Comparison of ENCODE assay signal across 1 cellular context in the genomic region with DNA sequence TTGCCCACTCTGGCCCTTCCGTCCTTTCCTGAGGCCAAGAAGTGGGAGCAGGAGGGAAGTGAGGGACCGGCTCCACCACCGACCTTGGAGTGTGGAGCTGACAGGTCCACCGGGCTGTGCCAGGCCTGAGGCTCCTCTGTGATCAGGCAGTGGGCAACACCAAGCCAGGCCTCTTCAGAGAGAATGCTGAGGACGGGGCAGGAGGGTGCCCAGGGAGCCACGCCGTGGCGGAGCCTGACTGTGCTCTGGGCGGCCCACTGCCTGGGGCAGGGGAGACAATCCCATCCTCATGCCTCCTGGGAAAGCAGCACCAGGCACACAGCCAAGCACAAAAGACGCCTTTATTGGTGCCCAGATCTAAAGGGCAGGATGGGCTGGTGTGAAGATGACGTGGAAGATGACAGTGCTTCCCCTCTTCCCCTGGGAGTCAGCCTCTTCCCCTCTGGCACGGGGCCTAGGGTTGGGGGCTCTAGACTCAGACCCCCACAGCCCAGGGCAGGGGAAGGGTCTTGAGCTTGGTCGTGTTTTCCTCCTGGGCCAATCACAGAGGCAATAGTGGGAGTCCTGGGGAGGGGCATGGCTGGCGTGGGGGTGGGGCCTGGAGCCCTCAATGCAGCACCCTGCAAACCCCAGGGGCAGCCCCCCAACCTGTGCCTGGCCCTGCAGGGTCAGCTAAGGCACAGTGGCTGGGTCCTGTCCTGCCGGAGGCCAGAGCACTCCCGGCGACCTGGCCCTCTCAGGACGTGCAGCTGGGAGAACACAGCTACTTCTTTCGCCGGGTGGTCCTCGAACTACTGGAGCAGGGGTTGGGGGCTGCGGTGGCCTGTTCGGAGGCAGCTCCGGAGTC.
TF ChIP-seq lines count a peak whose summit lies in the region.

No MANE protein-coding gene starts in this region.

TF ChIP-seq in endothelial cell of umbilical vein, 7 proteins besides CTCF, POLR2A, EP300 and RAD21:
- TF ChIP-seq JUN (IDR thresholded peaks at IDR 0.05; ENCODE audit: borderline replicate concordance, insufficient read depth, insufficient read length, low read depth), result no peak
- TF ChIP-seq MYC (IDR thresholded peaks at IDR 0.05; ENCODE audit: low read depth, low read length), result no peak
- no peak for TF ChIP-seq GATA2 (IDR thresholded peaks at IDR 0.05; ENCODE audit: insufficient read depth, insufficient read length, low read depth, low read length)
- TF ChIP-seq POLR2AphosphoS5 (IDR thresholded peaks at IDR 0.05; ENCODE audit: insufficient read depth, low read depth, low read length), result no peak
- TF ChIP-seq FOS (IDR thresholded peaks at IDR 0.05; ENCODE audit: borderline replicate concordance, insufficient read depth, low read length), result no peak
- no peak for TF ChIP-seq EZH2 (IDR thresholded peaks at IDR 0.05; ENCODE audit: borderline replicate concordance, low read depth, low read length, severe bottlenecking)
- TF ChIP-seq, protein P1, sequence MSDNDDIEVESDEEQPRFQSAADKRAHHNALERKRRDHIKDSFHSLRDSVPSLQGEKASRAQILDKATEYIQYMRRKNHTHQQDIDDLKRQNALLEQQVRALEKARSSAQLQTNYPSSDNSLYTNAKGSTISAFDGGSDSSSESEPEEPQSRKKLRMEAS (IDR thresholded peaks at IDR 0.05; ENCODE audit: insufficient read depth, insufficient read length), result no peak
